Comparison of ENCODE assay signal across 28 cellular contexts in the genomic region with DNA sequence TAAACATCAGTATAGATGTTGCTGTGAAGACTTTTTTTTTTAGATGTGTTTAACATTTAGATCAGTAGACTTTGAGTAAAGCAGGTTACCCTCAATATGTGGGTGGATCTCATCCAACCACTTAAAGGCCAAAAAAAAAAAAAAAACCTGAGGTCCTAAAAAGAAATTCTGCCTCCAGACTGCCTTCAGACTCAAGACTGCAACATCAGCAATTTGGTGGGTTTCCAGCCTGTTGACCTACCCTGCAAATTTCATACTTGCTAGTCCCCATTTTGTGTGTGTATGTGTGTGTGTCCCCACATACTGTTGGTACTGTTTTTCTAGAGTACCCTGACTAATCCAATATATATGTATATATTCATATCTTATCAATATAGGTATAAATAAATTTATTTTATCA.
"Had no signal": no experiment of that assay in that cellular context is flagged by ENCODE, and none has a peak within 500 bp of the region (broad histone marks: within the 10 kb centered on the region; RNA-seq: fewer than 3 reads in every experiment).

No MANE protein-coding gene starts in this region.

- H3K27ac Mint-ChIP-seq: dendritic cell treated with granulocyte-macrophage colony-stimulating factor and Interleukin-4, amounts not matched to agents 40 ng/mL and 50 ng/mL, for 4 days; effector memory CD8-positive, alpha-beta T cell; endodermal cell; mesothelial cell of epicardium; naive B cell had no signal

- H3K9me3 ChIP-seq: colonic mucosa, esophagus squamous epithelium, gastrocnemius medialis, left lung, lower lobe of right lung, mucosa of descending colon had no signal

- H3K4me1 Mint-ChIP-seq: mesothelial cell of epicardium had no signal

- ATAC-seq: effector memory CD8-positive, alpha-beta T cell; esophagus mucosa; gastrocnemius medialis; heart right ventricle; left cardiac atrium; left lung; left ventricle myocardium superior; lower lobe of right lung; mucosa of descending colon had no signal

- H3K27me3 ChIP-seq: colonic mucosa, esophagus squamous epithelium, gastrocnemius medialis, heart right ventricle, left lung had no signal

- H3K36me3 ChIP-seq: colonic mucosa, gastrocnemius medialis, heart right ventricle, left lung, lower lobe of right lung had no signal

- H3K27ac ChIP-seq: colonic mucosa, epithelial cell of prostate, esophagus squamous epithelium, gastrocnemius medialis, heart right ventricle, left lung, lower lobe of right lung had no signal

- H3K4me1 ChIP-seq: colonic mucosa, gastrocnemius medialis, lower lobe of right lung had no signal

- H3K4me3 Mint-ChIP-seq: dendritic cell treated with granulocyte-macrophage colony-stimulating factor and Interleukin-4, amounts not matched to agents 40 ng/mL and 50 ng/mL, for 4 days; effector memory CD8-positive, alpha-beta T cell; endodermal cell; mesothelial cell of epicardium; naive B cell had no signal

- FAIRE-seq: endometrium, islet of Langerhans, keratinocyte had no signal

- H3K27me3 Mint-ChIP-seq: dendritic cell treated with granulocyte-macrophage colony-stimulating factor and Interleukin-4, amounts not matched to agents 40 ng/mL and 50 ng/mL, for 4 days; effector memory CD8-positive, alpha-beta T cell; naive B cell had no signal

- DNase-seq: colonic mucosa; cortex of kidney; effector CD8-positive, alpha-beta T cell; effector memory CD8-positive, alpha-beta T cell; endodermal cell; erythroblast; esophagus squamous epithelium; foreskin fibroblast; foreskin melanocyte; gastrocnemius medialis; glutamatergic neuron; head of caudate nucleus; heart right ventricle; hippocampal formation; left cardiac atrium; left lung; left ventricle myocardium superior; lower lobe of right lung; mesenchymal stem cell; mucosa of descending colon; naive B cell had no signal

- H3K4me3 ChIP-seq: colonic mucosa, esophagus squamous epithelium, gastrocnemius medialis, heart right ventricle, left lung, lower lobe of right lung, mucosa of descending colon had no signal
